Comparison of ENCODE assay signal across 18 cellular contexts in genomic region chr6:14141531-14141930, GRCh38.
"Had no signal": no experiment of that assay in that cellular context is flagged by ENCODE, and none has a peak within 500 bp of the region (broad histone marks: within the 10 kb centered on the region; RNA-seq: fewer than 3 reads in every experiment).

No MANE protein-coding gene starts in this region.

- H3K36me3 Mint-ChIP-seq: activated naive CD4-positive, alpha-beta T cell treated with anti-CD3 and anti-CD28 coated beads, Interleukin-2, amount 10 ng/mL, durations not matched to agents 7 days and 5 days had no signal

- H3K27ac ChIP-seq: breast epithelium, coronary artery, gastroesophageal sphincter, heart right ventricle, left ventricle myocardium inferior, upper lobe of right lung had no signal

- H3K4me3 Mint-ChIP-seq: activated CD4-positive, alpha-beta T cell treated with anti-CD3 and anti-CD28 coated beads, Interleukin-2, amount 10 ng/mL, durations not matched to agents 24 days and 14 days; activated CD8-positive, alpha-beta T cell treated with anti-CD3 and anti-CD28 coated beads for 36 hours; activated naive CD4-positive, alpha-beta T cell treated with anti-CD3 and anti-CD28 coated beads, Interleukin-2, amount 10 ng/mL, durations not matched to agents 7 days and 5 days; activated naive CD8-positive, alpha-beta T cell treated with anti-CD3 and anti-CD28 coated beads, Interleukin-2, amount 50 U/mL, for 24 hours; activated T-cell treated with anti-CD3 and anti-CD28 coated beads, Interleukin-2, amount 50 U/mL, for 4 hours; neural crest cell had no signal

- ATAC-seq: activated CD8-positive, alpha-beta T cell treated with anti-CD3 and anti-CD28 coated beads for 36 hours; activated naive CD8-positive, alpha-beta T cell treated with anti-CD3 and anti-CD28 coated beads, Interleukin-2, amount 50 U/mL, for 24 hours; activated T-cell treated with anti-CD3 and anti-CD28 coated beads, Interleukin-2, amount 50 U/mL, for 4 hours; esophagus mucosa; gastroesophageal sphincter; heart right ventricle; upper lobe of right lung had no signal

- H3K9me3 Mint-ChIP-seq: activated CD4-positive, alpha-beta T cell treated with anti-CD3 and anti-CD28 coated beads, Interleukin-2, amount 10 ng/mL, durations not matched to agents 24 days and 14 days; activated CD8-positive, alpha-beta T cell treated with anti-CD3 and anti-CD28 coated beads for 36 hours; activated naive CD4-positive, alpha-beta T cell treated with anti-CD3 and anti-CD28 coated beads, Interleukin-2, amount 10 ng/mL, durations not matched to agents 7 days and 5 days; activated naive CD8-positive, alpha-beta T cell treated with anti-CD3 and anti-CD28 coated beads, Interleukin-2, amount 50 U/mL, for 24 hours; activated T-cell treated with anti-CD3 and anti-CD28 coated beads, Interleukin-2, amount 50 U/mL, for 4 hours; neural crest cell had no signal

- H3K9me3 ChIP-seq: breast epithelium, gastroesophageal sphincter, heart right ventricle, left ventricle myocardium inferior, upper lobe of right lung had no signal

- H3K27ac Mint-ChIP-seq: activated CD8-positive, alpha-beta T cell treated with anti-CD3 and anti-CD28 coated beads for 36 hours; activated naive CD4-positive, alpha-beta T cell treated with anti-CD3 and anti-CD28 coated beads, Interleukin-2, amount 10 ng/mL, durations not matched to agents 7 days and 5 days; activated naive CD8-positive, alpha-beta T cell treated with anti-CD3 and anti-CD28 coated beads, Interleukin-2, amount 50 U/mL, for 24 hours; progenitor cell of endocrine pancreas had no signal

- DNase-seq: activated CD4-positive, alpha-beta T cell treated with anti-CD3 and anti-CD28 coated beads, Interleukin-2, amount 10 ng/mL, durations not matched to agents 24 days and 14 days; activated CD4-positive, CD25-positive, alpha-beta regulatory T cell; activated CD8-positive, alpha-beta T cell treated with anti-CD3 and anti-CD28 coated beads for 36 hours; activated naive CD4-positive, alpha-beta T cell treated with anti-CD3 and anti-CD28 coated beads, Interleukin-2, amount 10 ng/mL, durations not matched to agents 7 days and 5 days; activated naive CD8-positive, alpha-beta T cell treated with anti-CD3 and anti-CD28 coated beads, Interleukin-2, amount 50 U/mL, for 24 hours; activated T-cell treated with anti-CD3 and anti-CD28 coated beads, Interleukin-2, amount 50 U/mL, for 4 hours; anterior cingulate cortex; heart right ventricle; left ventricle myocardium inferior; mammary epithelial cell; stimulated activated naive CD4-positive, alpha-beta T cell; upper lobe of right lung had no signal

- H3K36me3 ChIP-seq: breast epithelium, gastroesophageal sphincter, heart right ventricle, left ventricle myocardium inferior, upper lobe of right lung had no signal

- H3K27me3 ChIP-seq: breast epithelium, gastroesophageal sphincter, heart right ventricle, upper lobe of right lung had no signal

- H3K4me3 ChIP-seq: breast epithelium, coronary artery, gastroesophageal sphincter, heart right ventricle, left ventricle myocardium inferior, upper lobe of right lung had no signal

- H3K4me1 ChIP-seq: breast epithelium had no signal

- H3K27me3 Mint-ChIP-seq: activated CD4-positive, alpha-beta T cell treated with anti-CD3 and anti-CD28 coated beads, Interleukin-2, amount 10 ng/mL, durations not matched to agents 24 days and 14 days; activated CD8-positive, alpha-beta T cell treated with anti-CD3 and anti-CD28 coated beads for 36 hours; activated naive CD8-positive, alpha-beta T cell treated with anti-CD3 and anti-CD28 coated beads, Interleukin-2, amount 50 U/mL, for 24 hours had no signal

- H3K4me1 Mint-ChIP-seq: activated naive CD4-positive, alpha-beta T cell treated with anti-CD3 and anti-CD28 coated beads, Interleukin-2, amount 10 ng/mL, durations not matched to agents 7 days and 5 days had no signal
